ENCODE assay signal across 16 cellular contexts in the genomic region with DNA sequence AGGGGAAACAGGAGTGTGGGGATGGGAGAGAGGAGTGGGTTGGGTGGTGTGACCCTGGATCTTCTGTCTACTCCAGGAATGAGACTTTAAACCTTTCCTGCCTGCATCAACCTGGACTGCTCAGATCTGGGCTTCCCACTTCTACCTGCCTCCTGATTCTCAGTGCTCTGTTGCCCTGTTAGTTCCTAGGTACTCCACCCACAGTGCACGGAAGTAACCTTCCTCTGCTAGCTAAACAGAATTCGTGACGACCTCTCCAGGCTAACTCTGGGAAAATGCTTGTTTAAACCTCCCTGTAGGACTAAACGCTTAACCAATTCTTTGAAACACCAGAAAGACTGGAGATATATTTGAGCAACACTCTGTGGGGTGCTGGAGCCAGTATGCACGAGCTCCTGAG.
DNase-seq lines count a peak whose midpoint lies in the region; ATAC-seq and TF ChIP-seq lines count a peak whose summit lies in the region.
"Had no signal": no experiment of that assay in that cellular context is flagged by ENCODE, and none has a peak within 500 bp of the region (broad histone marks: within the 10 kb centered on the region; RNA-seq: fewer than 3 reads in every experiment).

No MANE protein-coding gene starts in this region.

- ATAC-seq in left colon (peak; percentile 51), aorta (ENCODE audit: low FRiP score) (no peak), HG02840 (IDR thresholded peaks at IDR 0.05; ENCODE audit: low FRiP score, unreplicated experiment) (no peak)
- ATAC-seq: A549; CD8-positive, alpha-beta T cell; GM23338 had no signal

- H3K4me1 ChIP-seq in HUES48 (ENCODE audit: control insufficient read depth, insufficient read depth, low read length), result peaks cover 7% of the 10 kb centered on the region
- peaks cover 0 to 7% of the 10 kb centered on the region in 2 donors for H3K4me1 ChIP-seq in aorta (ENCODE audit: control insufficient read depth in 1 of 2, insufficient read depth in 2 of 2, low read length in 2 of 2)
- peaks cover 12% of the 10 kb centered on the region for H3K4me1 ChIP-seq in vagina
- H3K4me1 ChIP-seq: A549 had no signal

- H3K4me3 ChIP-seq in HUES48 (ENCODE audit: low read depth, low read length) (no peak overlapping the region), aorta (ENCODE audit: low read length in 2 of 2) (no peak overlapping the region), vagina (no peak overlapping the region)
- H3K4me3 ChIP-seq: A549, GM23338 had no signal

- peaks cover 3% of the 10 kb centered on the region; the same call in 1 of the 2 replicates for H3K36me3 ChIP-seq in HUES48 (ENCODE audit: control insufficient read depth, insufficient read depth, low read length)
- no peaks in the 10 kb centered on the region for H3K36me3 ChIP-seq in aorta (ENCODE audit: control insufficient read depth in 1 of 2, insufficient read depth in 2 of 2, low read length in 1 of 2)
- no peaks in the 10 kb centered on the region for H3K36me3 ChIP-seq in vagina

- DNase-seq in NCI-H146 treated with DMSO at 0.1 percent for 48 hours (lab: John Stamatoyannopoulos, UW; ENCODE audit: unreplicated experiment) (peak; percentile 26), left colon (no peak), aorta (no peak), kidney glomerular epithelial cell (lab: John Stamatoyannopoulos, UW) (no peak), vagina (ENCODE audit: extremely low spot score in 2 of 2) (no peak)
- DNase-seq: CD8-positive, alpha-beta T cell; COR-L47; DMS153; DMS79 treated with DMSO at 0.1 percent for 48 hours; EL; H9 had no signal

- H3K27me3 ChIP-seq in HUES48 (ENCODE audit: control insufficient read depth, insufficient read depth, low read length), result no peaks in the 10 kb centered on the region
- H3K27me3 ChIP-seq in aorta (ENCODE audit: control insufficient read depth in 1 of 2, insufficient read depth in 2 of 2, low read length in 1 of 2), result no peaks in the 10 kb centered on the region
- H3K27me3 ChIP-seq in vagina, result no peaks in the 10 kb centered on the region

- WGBS in aorta, 2 donors, result 71 to 80% methylated on average over 5 of the region's 5 CpGs

- H3K9me3 ChIP-seq in HUES48 (ENCODE audit: control insufficient read depth, insufficient read depth, low read length) (no peaks in the 10 kb centered on the region), aorta (ENCODE audit: control insufficient read depth, low read length) (no peaks in the 10 kb centered on the region), vagina (no peaks in the 10 kb centered on the region)

- no peak for TF ChIP-seq CTCF in vagina (IDR thresholded peaks at IDR 0.05)

- no peak overlapping the region for H3K9ac ChIP-seq in HUES48 (ENCODE audit: low read depth, low read length)

- peak overlapping the region; percentile 40 for H3K27ac ChIP-seq in HUES48 (ENCODE audit: low read depth, low read length)
- peak overlapping the region; percentile 8 to 30 for H3K27ac ChIP-seq in aorta (ENCODE audit: low read depth in 1 of 2, low read length in 2 of 2)
- H3K27ac ChIP-seq in vagina, result no peak overlapping the region
- H3K27ac ChIP-seq: A549, HL-60 had no signal

- TF ChIP-seq POLR2A in vagina (IDR thresholded peaks at IDR 0.05), result no peak

- intact Hi-C loops in left colon (cut with DNase I, micrococcal nuclease) (no loop called here), aorta (cut with DNase I) (loop anchor here in 1 of 2 donors (5.0 kb wide), 1 partner anchor 52 kb away; no protein-coding TSS in a partner anchor), vagina (cut with DNase I) (no loop called here)
